ENCODE assay signal across 15 cellular contexts in the genomic region with DNA sequence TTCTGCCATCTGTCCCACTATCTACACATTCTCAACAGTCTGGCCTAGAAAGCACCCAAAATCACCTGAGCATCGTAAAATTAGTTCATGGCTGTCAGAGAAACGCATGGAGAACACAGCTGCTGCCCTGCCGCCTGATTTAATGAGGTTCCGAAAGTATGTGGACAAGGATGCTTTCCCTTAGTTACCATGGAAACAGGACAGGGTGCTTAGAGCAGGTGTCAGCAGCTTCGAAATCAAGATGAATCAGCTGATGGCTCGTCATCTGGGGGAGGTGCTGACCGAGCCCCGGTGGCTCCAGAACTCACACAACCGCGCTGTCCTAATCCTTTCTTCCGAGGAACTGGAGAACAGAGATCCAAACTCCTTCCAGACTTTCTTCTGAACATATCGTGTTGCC.
DNase-seq lines count a peak whose midpoint lies in the region; ATAC-seq lines count a peak whose summit lies in the region.
"Had no signal": no experiment of that assay in that cellular context is flagged by ENCODE, and none has a peak within 500 bp of the region (broad histone marks: within the 10 kb centered on the region; RNA-seq: fewer than 3 reads in every experiment).

No MANE protein-coding gene starts in this region.

- no peak overlapping the region for H3K27ac ChIP-seq in aorta (ENCODE audit: low read depth in 1 of 2, low read length in 2 of 2)
- H3K27ac ChIP-seq: right atrium auricular region had no signal

- H3K4me3 ChIP-seq in aorta (ENCODE audit: low read length in 2 of 2) (no peak overlapping the region), MG63 (no peak overlapping the region)
- H3K4me3 ChIP-seq: right atrium auricular region had no signal

- intact Hi-C loops in aorta (cut with DNase I) = no loop called here

- no peaks in the 10 kb centered on the region for H3K4me1 ChIP-seq in aorta (ENCODE audit: control insufficient read depth in 1 of 2, insufficient read depth in 2 of 2, low read length in 2 of 2)
- H3K4me1 ChIP-seq: right atrium auricular region had no signal

- DNase-seq in DMS53 (lab: John Stamatoyannopoulos, UW) (peak; percentile 93), NCI-H1417 (lab: John Stamatoyannopoulos, UW) (peak; percentile 40 to 87 (median 52)), NCI-H748 treated with DMSO at 0.1 percent for 48 hours (lab: John Stamatoyannopoulos, UW) (peak; percentile 69), kidney tubule cell (ENCODE audit: low spot score) (peak; percentile 32), aorta (no peak), T-helper 1 cell (no peak), MG63 (no peak)
- DNase-seq: activated CD4-positive, alpha-beta T cell treated with anti-CD3 and anti-CD28 coated beads, Interleukin-2, amount 10 ng/mL, durations not matched to agents 24 days and 14 days; activated naive CD4-positive, alpha-beta T cell treated with anti-CD3 and anti-CD28 coated beads for 36 hours; CD8-positive, alpha-beta T cell; cortex of kidney; PC-3; SK-N-SH had no signal

- ATAC-seq in esophagus mucosa = no peak
- no peak for ATAC-seq in aorta (ENCODE audit: low FRiP score)
- ATAC-seq: CD8-positive, alpha-beta T cell; PC-3 had no signal

- H3K36me3 ChIP-seq in aorta (ENCODE audit: control insufficient read depth in 1 of 2, insufficient read depth in 2 of 2, low read length in 1 of 2) (no peaks in the 10 kb centered on the region), MG63 (no peaks in the 10 kb centered on the region)
- H3K36me3 ChIP-seq: right atrium auricular region had no signal

- 56 to 58% methylated on average over 12 of the region's 12 CpGs for WGBS in aorta, 2 donors

- H3K9me3 ChIP-seq in aorta (ENCODE audit: control insufficient read depth, low read length) (peaks cover 2% of the 10 kb centered on the region), MG63 (no peaks in the 10 kb centered on the region)
- H3K9me3 ChIP-seq: right atrium auricular region, SK-N-SH had no signal

- H3K27me3 ChIP-seq in aorta (ENCODE audit: control insufficient read depth in 1 of 2, insufficient read depth in 2 of 2, low read length in 1 of 2) (no peaks in the 10 kb centered on the region), MG63 (no peaks in the 10 kb centered on the region)
- H3K27me3 ChIP-seq: right atrium auricular region had no signal

Comparison
In these comparisons a context has a peak if more than half of its experiments do, and no peak if none do; other contexts are left out.
1. DNase-seq: peak in DMS53 (single experiment), NCI-H1417 (3 of 3), NCI-H748 treated with DMSO at 0.1 percent for 48 hours (single experiment) and kidney tubule cell (single experiment); none in aorta (0 of 2), T-helper 1 cell (0 of 5) and MG63 (single experiment).